ENCODE assay signal across 13 cellular contexts in the genomic region with DNA sequence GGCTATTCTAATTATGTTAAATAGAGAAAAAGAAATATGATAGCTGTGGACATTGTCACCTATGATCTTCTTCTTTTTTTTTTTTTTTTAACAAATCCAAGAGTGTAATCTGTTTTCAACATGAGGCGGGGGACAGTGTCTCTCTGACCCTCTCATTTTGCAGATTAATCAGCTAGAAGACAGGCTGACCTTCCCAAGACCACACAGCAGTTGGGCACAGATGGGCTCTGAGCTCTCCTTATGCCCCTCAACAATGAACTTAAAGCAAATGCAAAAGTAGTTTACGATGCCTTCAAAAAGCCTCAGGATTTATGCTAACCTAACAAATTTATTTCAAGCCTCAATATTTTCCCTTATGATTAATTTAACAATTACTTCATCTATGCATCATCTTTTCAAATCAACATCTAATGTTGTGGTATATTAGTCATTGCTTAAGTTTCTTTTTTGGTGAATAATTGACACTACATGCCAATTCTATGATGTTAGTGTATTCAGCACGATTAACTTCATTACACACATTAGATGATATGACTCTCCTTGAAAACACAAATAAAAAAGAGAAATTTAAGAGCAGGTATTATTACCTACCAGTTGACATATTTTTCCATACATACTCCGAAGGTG. TPM values are rescaled to one million over a fixed set of nuclear protein-coding genes. Genes with fewer than 3 reads are reported as not detected.
DNase-seq lines count a peak whose midpoint lies in the region; ATAC-seq, FAIRE-seq and TF ChIP-seq lines count a peak whose summit lies in the region.
"Had no signal": no experiment of that assay in that cellular context is flagged by ENCODE, and none has a peak within 500 bp of the region (broad histone marks: within the 10 kb centered on the region; RNA-seq: fewer than 3 reads in every experiment).

No MANE protein-coding gene starts in this region.

- no peak overlapping the region for H3K4me3 ChIP-seq in HepG2 (replicated peaks in 1 of 3; ENCODE audit: insufficient read depth in 1 of 3, low read depth in 2 of 3, low read length in 3 of 3)
- no peak overlapping the region for H3K4me3 ChIP-seq in right lobe of liver
- H3K4me3 ChIP-seq in fibroblast of the aortic adventitia (ENCODE audit: low read depth, low read length) = no peak overlapping the region
- H3K4me3 ChIP-seq in subcutaneous abdominal adipose tissue (ENCODE audit: low read depth in 1 of 5, low read length in 5 of 5) = no peak overlapping the region
- H3K4me3 ChIP-seq: BLaER1 treated with 17β-estradiol and CSF1 and Interleukin-3, amounts not matched to agents 10 nM and 100 nM had no signal

- POLR2A ChIA-PET in HepG2 (lab: Yijun Ruan, JAX) = no interaction called here
- POLR2A ChIA-PET in activated CD8-positive, alpha-beta T cell treated with anti-CD3 and anti-CD28 coated beads, Interleukin-2, amount 10 ng/mL, durations not matched to agents 7 days and 5 days (lab: Charles Lee) = no interaction called here

- H3K4me2 ChIP-seq in HepG2 (ENCODE audit: low read depth, low read length) = peak overlapping the region; percentile 93; the same call in 1 of the 2 replicates

- FAIRE-seq in HepG2 (lab: Jason Lieb, UNC) = no peak
- FAIRE-seq: urothelium cell line had no signal

- H3K36me3 Mint-ChIP-seq in activated CD8-positive, alpha-beta T cell treated with anti-CD3 and anti-CD28 coated beads, Interleukin-2, amount 10 ng/mL, durations not matched to agents 7 days and 5 days (ENCODE audit: low read depth) = peaks cover 40% of the 10 kb centered on the region

- TF ChIP-seq POLR2A in HepG2 (IDR thresholded peaks at IDR 0.05; ENCODE audit: insufficient read depth in 1 of 2, low read depth in 2 of 2, low read length in 2 of 2) (no peak), right lobe of liver (IDR thresholded peaks at IDR 0.05) (no peak)

- H3K79me2 ChIP-seq in HepG2 (ENCODE audit: insufficient read depth, low read length) = peaks cover 96% of the 10 kb centered on the region

- 89% methylated on average over 4 of the region's 4 CpGs for WGBS in HepG2 (ENCODE audit: low lambda C conversion rate)
- 60% methylated on average over 4 of the region's 4 CpGs for WGBS in right lobe of liver (ENCODE audit: insufficient coverage, low coverage, low lambda C conversion rate, missing lambda C conversion rate)

- H3K9me3 ChIP-seq in HepG2 (ENCODE audit: low read length) (no peaks in the 10 kb centered on the region), right lobe of liver (no peaks in the 10 kb centered on the region), subcutaneous abdominal adipose tissue (ENCODE audit: control insufficient read depth in 5 of 5, low read length in 5 of 5) (no peaks in the 10 kb centered on the region)

- no peaks in the 10 kb centered on the region; a peak in 1 of 5 replicates for H3K27me3 ChIP-seq in HepG2 (ENCODE audit: control insufficient read depth in 1 of 2, insufficient read depth in 2 of 2, low read length in 2 of 2)
- no peaks in the 10 kb centered on the region for H3K27me3 ChIP-seq in right lobe of liver
- H3K27me3 ChIP-seq in subcutaneous abdominal adipose tissue (ENCODE audit: control insufficient read depth in 5 of 5, insufficient read depth in 4 of 5, low read length in 5 of 5) = no peaks in the 10 kb centered on the region
- H3K27me3 ChIP-seq: BLaER1 treated with 17β-estradiol and CSF1 and Interleukin-3, amounts not matched to agents 10 nM and 100 nM had no signal

- ATAC-seq in HepG2 = no peak
- ATAC-seq in right lobe of liver = no peak
- no peak for ATAC-seq in activated CD8-positive, alpha-beta T cell treated with anti-CD3 and anti-CD28 coated beads, Interleukin-2, amount 10 ng/mL, durations not matched to agents 7 days and 5 days
- ATAC-seq: sciatic nerve had no signal

- H3K9ac ChIP-seq in HepG2 (ENCODE audit: insufficient read depth, low read depth, low read length) = no peak overlapping the region
- peak overlapping the region in 1 of 5 donors; percentile 98 for H3K9ac ChIP-seq in subcutaneous abdominal adipose tissue (ENCODE audit: low read length in 5 of 5)
- H3K9ac ChIP-seq: BLaER1 treated with 17β-estradiol and CSF1 and Interleukin-3, amounts not matched to agents 10 nM and 100 nM had no signal

- H2AFZ ChIP-seq in HepG2 (ENCODE audit: low read length) = no peak overlapping the region

- TF ChIP-seq EP300 in HepG2 (IDR thresholded peaks at IDR 0.05; ENCODE audit: low read depth in 2 of 2, low read length in 2 of 2) = no peak
- TF ChIP-seq EP300 in HepG2 (CRISPR knock-in tag; IDR thresholded peaks at IDR 0.05; ENCODE audit: borderline replicate concordance) = no peak

- no peaks in the 10 kb centered on the region for H3K9me3 Mint-ChIP-seq in activated CD8-positive, alpha-beta T cell treated with anti-CD3 and anti-CD28 coated beads, Interleukin-2, amount 10 ng/mL, durations not matched to agents 7 days and 5 days (ENCODE audit: insufficient read depth)

- in situ Hi-C loops in HepG2 (cut with HindIII; ENCODE audit: extremely low pct_ligation_motif_present, low pct_unique_long_range_greater_than_20kb) = no loop called here

- TF ChIP-seq RAD21 in HepG2 (CRISPR knock-in tag; IDR thresholded peaks at IDR 0.05) = no peak

- H3K4me1 Mint-ChIP-seq in activated CD8-positive, alpha-beta T cell treated with anti-CD3 and anti-CD28 coated beads, Interleukin-2, amount 10 ng/mL, durations not matched to agents 7 days and 5 days (ENCODE audit: low read depth) = peaks cover 74% of the 10 kb centered on the region

- H3K36me3 ChIP-seq in HepG2 (replicated peaks in 1 of 2; ENCODE audit: control insufficient read depth in 1 of 2, insufficient read depth in 2 of 2, low read length in 2 of 2) (peaks cover 2 to 29% of the 10 kb centered on the region in 2 experiments; a peak in 4 of 5 replicates), right lobe of liver (no peaks in the 10 kb centered on the region), subcutaneous abdominal adipose tissue (ENCODE audit: control insufficient read depth in 5 of 5, insufficient read depth in 5 of 5, low read length in 5 of 5) (peaks cover 0 to 3% (median 0%) of the 10 kb centered on the region in 5 donors)

- H3K4me1 ChIP-seq in HepG2 (ENCODE audit: insufficient read depth, low read length) (peaks cover 73% of the 10 kb centered on the region), right lobe of liver (peaks cover 0 to 45% (median 6%) of the 10 kb centered on the region in 4 donors), subcutaneous abdominal adipose tissue (ENCODE audit: control insufficient read depth in 5 of 5, insufficient read depth in 5 of 5, low read length in 5 of 5) (peaks cover 2 to 57% (median 38%) of the 10 kb centered on the region in 5 donors)

- no peak overlapping the region for H3K4me3 Mint-ChIP-seq in activated CD8-positive, alpha-beta T cell treated with anti-CD3 and anti-CD28 coated beads, Interleukin-2, amount 10 ng/mL, durations not matched to agents 7 days and 5 days

- no peaks in the 10 kb centered on the region for H3K27me3 Mint-ChIP-seq in activated CD8-positive, alpha-beta T cell treated with anti-CD3 and anti-CD28 coated beads, Interleukin-2, amount 10 ng/mL, durations not matched to agents 7 days and 5 days (ENCODE audit: low read depth)

- no peak overlapping the region for H3K27ac ChIP-seq in HepG2 (ENCODE audit: extremely low read length, insufficient read depth, low read length)
- H3K27ac ChIP-seq in right lobe of liver = peak overlapping the region in 1 of 3 donors; percentile 100
- peak overlapping the region; percentile 96 for H3K27ac ChIP-seq in subcutaneous abdominal adipose tissue (ENCODE audit: low read depth, low read length)

- BruUV-seq in HepG2 (replicated peaks; lab: Mats Ljungman, UMichigan) = no TSS peak

- DNase-seq in HepG2 (ENCODE audit: low spot score) (no peak), right lobe of liver (no peak), fibroblast of the aortic adventitia (ENCODE audit: low read depth) (peak; percentile 46), NCI-H2171 treated with DMSO at 0.1 percent for 48 hours (lab: John Stamatoyannopoulos, UW) (no peak), middle frontal gyrus (ENCODE audit: extremely low spot score, low spot score) (no peak), NCI-H187 treated with DMSO at 0.1 percent for 48 hours (lab: John Stamatoyannopoulos, UW) (no peak)
- DNase-seq in activated CD8-positive, alpha-beta T cell treated with anti-CD3 and anti-CD28 coated beads, Interleukin-2, amount 10 ng/mL, durations not matched to agents 7 days and 5 days = peak; percentile 9
- DNase-seq: activated gamma-delta T cell treated with Interleukin-2 at 50 U/mL for 16 hours, GOT3 had no signal

- peaks cover 93% of the 10 kb centered on the region for H4K20me1 ChIP-seq in HepG2 (ENCODE audit: insufficient read depth, low read length)

- intact Hi-C loops in HepG2 (cut with micrococcal nuclease; ENCODE audit: unreplicated experiment) = no loop called here
- intact Hi-C loops in right lobe of liver (cut with DNase I) = no loop called here

- H3K27ac Mint-ChIP-seq in activated CD8-positive, alpha-beta T cell treated with anti-CD3 and anti-CD28 coated beads, Interleukin-2, amount 10 ng/mL, durations not matched to agents 7 days and 5 days = no peak overlapping the region

- no peak for TF ChIP-seq CTCF in HepG2 (CRISPR knock-in tag; IDR thresholded peaks at IDR 0.05)
- no peak for TF ChIP-seq CTCF in right lobe of liver (IDR thresholded peaks at IDR 0.05)
- no peak for TF ChIP-seq CTCF in fibroblast of the aortic adventitia (IDR thresholded peaks at IDR 0.05; ENCODE audit: insufficient read depth, low read length)

- CTCF ChIA-PET in HepG2 (lab: Yijun Ruan, JAX; ENCODE audit: low intra/inter-chr PET ratio, low total read pairs) = no interaction called here
- CTCF ChIA-PET in activated CD8-positive, alpha-beta T cell treated with anti-CD3 and anti-CD28 coated beads, Interleukin-2, amount 10 ng/mL, durations not matched to agents 7 days and 5 days (lab: Charles Lee) = no interaction called here

RNA-seq across cellular contexts. Expression of a gene that starts 7.4 kb away (rescaled TPM):
- total RNA-seq in HepG2 (2016; rRNA removed; fragmentation: Illumina TruSeq; extraction: Trizol) (46.6 and 64.2 TPM in 2 replicates), right lobe of liver (10 to 100 TPM; 16.0 to 55.4 (median 25.6) TPM), fibroblast of the aortic adventitia (ENCODE audit: low replicate concordance) (18.8 and 21.4 TPM in 2 replicates)
- total RNA-seq in HepG2 (2016; cell fraction: cytosol; rRNA removed; fragmentation: Illumina TruSeq; extraction: Trizol; ENCODE audit: low read depth) = 18.6 and 18.8 TPM in 2 replicates
- total RNA-seq in HepG2 (2016; cell fraction: insoluble cytoplasmic fraction; rRNA removed; fragmentation: Illumina TruSeq; extraction: Trizol) = 47.3 and 58.6 TPM in 2 replicates
- 51.6 and 55.2 TPM in 2 replicates for total RNA-seq in HepG2 (2016; cell fraction: membrane; rRNA removed; fragmentation: Illumina TruSeq; extraction: Trizol)
- 40.8 and 41.0 TPM in 2 replicates for total RNA-seq in HepG2 (2016; cell fraction: nucleus; rRNA removed; fragmentation: Illumina TruSeq; extraction: Trizol)
- 53.3 and 54.2 TPM in 2 replicates for polyA plus RNA-seq in HepG2 (2011; rRNA removed)
- polyA plus RNA-seq in HepG2 (2011; cell fraction: cytosol; rRNA removed) = 29.8 and 53.6 TPM in 2 replicates
- 29.7 and 44.8 TPM in 2 replicates for polyA plus RNA-seq in HepG2 (2011; cell fraction: nucleus; rRNA removed)
- 130 and 149 TPM in 2 replicates for polyA plus RNA-seq in HepG2 (2012)
- polyA plus RNA-seq in HepG2 (2016; cell fraction: cytosol; fragmentation: Illumina TruSeq; extraction: Trizol; ENCODE audit: low read depth) = 17.0 and 17.2 TPM in 2 replicates
- polyA plus RNA-seq in HepG2 (2016; cell fraction: insoluble cytoplasmic fraction; fragmentation: Illumina TruSeq; extraction: Trizol; ENCODE audit: low read depth) = 63.4 and 71.3 TPM in 2 replicates
- 31.4 and 33.0 TPM in 2 replicates for polyA plus RNA-seq in HepG2 (2016; cell fraction: membrane; fragmentation: Illumina TruSeq; extraction: Trizol; ENCODE audit: low read depth)
- polyA plus RNA-seq in HepG2 (2016; cell fraction: nucleus; fragmentation: Illumina TruSeq; extraction: Trizol; ENCODE audit: insufficient read depth, low read depth) = 62.8 and 69.5 TPM in 2 replicates
- 5.0 and 22.1 TPM in 2 replicates for polyA minus RNA-seq in HepG2 (2011; rRNA and poly(A)+ RNA removed; ENCODE audit: low replicate concordance)
- polyA minus RNA-seq in HepG2 (2011; cell fraction: cytosol; rRNA and poly(A)+ RNA removed) = 62.9 and 76.1 TPM in 2 replicates
- 40.8 and 68.5 TPM in 2 replicates for polyA minus RNA-seq in HepG2 (2011; cell fraction: nucleus; rRNA and poly(A)+ RNA removed)
- total RNA-seq in activated CD8-positive, alpha-beta T cell treated with anti-CD3 and anti-CD28 coated beads, Interleukin-2, amount 10 ng/mL, durations not matched to agents 7 days and 5 days = 10 to 100 TPM; 38.1 to 39.5 TPM

RNA-seq across cellular contexts. Expression of a gene that starts 54.5 kb away (rescaled TPM):
- 31.9 and 35.7 TPM in 2 replicates for total RNA-seq in HepG2 (2016; rRNA removed; fragmentation: Illumina TruSeq; extraction: Trizol)
- 8.8 and 9.3 TPM in 2 replicates for total RNA-seq in HepG2 (2016; cell fraction: cytosol; rRNA removed; fragmentation: Illumina TruSeq; extraction: Trizol; ENCODE audit: low read depth)
- total RNA-seq in HepG2 (2016; cell fraction: insoluble cytoplasmic fraction; rRNA removed; fragmentation: Illumina TruSeq; extraction: Trizol) = 35.1 and 35.8 TPM in 2 replicates
- 12.0 and 14.2 TPM in 2 replicates for total RNA-seq in HepG2 (2016; cell fraction: membrane; rRNA removed; fragmentation: Illumina TruSeq; extraction: Trizol)
- total RNA-seq in HepG2 (2016; cell fraction: nucleus; rRNA removed; fragmentation: Illumina TruSeq; extraction: Trizol) = 36.5 and 38.2 TPM in 2 replicates
- polyA plus RNA-seq in HepG2 (2011; rRNA removed) = 20.7 and 25.8 TPM in 2 replicates
- polyA plus RNA-seq in HepG2 (2011; cell fraction: cytosol; rRNA removed) = 13.1 and 18.4 TPM in 2 replicates
- polyA plus RNA-seq in HepG2 (2011; cell fraction: nucleus; rRNA removed) = 45.4 and 46.7 TPM in 2 replicates
- polyA plus RNA-seq in HepG2 (2012) = 43.3 and 56.0 TPM in 2 replicates
- polyA plus RNA-seq in HepG2 (2016; cell fraction: cytosol; fragmentation: Illumina TruSeq; extraction: Trizol; ENCODE audit: low read depth) = 5.2 and 6.3 TPM in 2 replicates
- 36.1 and 36.2 TPM in 2 replicates for polyA plus RNA-seq in HepG2 (2016; cell fraction: insoluble cytoplasmic fraction; fragmentation: Illumina TruSeq; extraction: Trizol; ENCODE audit: low read depth)
- polyA plus RNA-seq in HepG2 (2016; cell fraction: membrane; fragmentation: Illumina TruSeq; extraction: Trizol; ENCODE audit: low read depth) = 8.4 and 9.7 TPM in 2 replicates
- polyA plus RNA-seq in HepG2 (2016; cell fraction: nucleus; fragmentation: Illumina TruSeq; extraction: Trizol; ENCODE audit: insufficient read depth, low read depth) = 31.0 and 33.2 TPM in 2 replicates
- polyA minus RNA-seq in HepG2 (2011; rRNA and poly(A)+ RNA removed; ENCODE audit: low replicate concordance) = 2.2 and 5.5 TPM in 2 replicates
- polyA minus RNA-seq in HepG2 (2011; cell fraction: cytosol; rRNA and poly(A)+ RNA removed) = 8.7 and 13.5 TPM in 2 replicates
- polyA minus RNA-seq in HepG2 (2011; cell fraction: nucleus; rRNA and poly(A)+ RNA removed) = 115 and 125 TPM in 2 replicates
- 10 to 100 TPM; 12.0 to 22.4 (median 18.4) TPM for total RNA-seq in right lobe of liver
- 10 to 100 TPM; 15.5 to 15.6 TPM for total RNA-seq in activated CD8-positive, alpha-beta T cell treated with anti-CD3 and anti-CD28 coated beads, Interleukin-2, amount 10 ng/mL, durations not matched to agents 7 days and 5 days
- 19.6 and 69.4 TPM in 2 replicates for total RNA-seq in fibroblast of the aortic adventitia (ENCODE audit: low replicate concordance)

Comparison
In these comparisons a context has a peak if more than half of its experiments do, and no peak if none do; other contexts are left out.
1. DNase-seq: peak in activated CD8-positive, alpha-beta T cell treated with anti-CD3 and anti-CD28 coated beads, Interleukin-2, amount 10 ng/mL, durations not matched to agents 7 days and 5 days (single experiment) and fibroblast of the aortic adventitia (single experiment); none in HepG2 (single experiment), right lobe of liver (0 of 3), NCI-H2171 treated with DMSO at 0.1 percent for 48 hours (single experiment), middle frontal gyrus (single experiment) and NCI-H187 treated with DMSO at 0.1 percent for 48 hours (single experiment).